8 cellular contexts compared by ENCODE assay signal in the genomic region with DNA sequence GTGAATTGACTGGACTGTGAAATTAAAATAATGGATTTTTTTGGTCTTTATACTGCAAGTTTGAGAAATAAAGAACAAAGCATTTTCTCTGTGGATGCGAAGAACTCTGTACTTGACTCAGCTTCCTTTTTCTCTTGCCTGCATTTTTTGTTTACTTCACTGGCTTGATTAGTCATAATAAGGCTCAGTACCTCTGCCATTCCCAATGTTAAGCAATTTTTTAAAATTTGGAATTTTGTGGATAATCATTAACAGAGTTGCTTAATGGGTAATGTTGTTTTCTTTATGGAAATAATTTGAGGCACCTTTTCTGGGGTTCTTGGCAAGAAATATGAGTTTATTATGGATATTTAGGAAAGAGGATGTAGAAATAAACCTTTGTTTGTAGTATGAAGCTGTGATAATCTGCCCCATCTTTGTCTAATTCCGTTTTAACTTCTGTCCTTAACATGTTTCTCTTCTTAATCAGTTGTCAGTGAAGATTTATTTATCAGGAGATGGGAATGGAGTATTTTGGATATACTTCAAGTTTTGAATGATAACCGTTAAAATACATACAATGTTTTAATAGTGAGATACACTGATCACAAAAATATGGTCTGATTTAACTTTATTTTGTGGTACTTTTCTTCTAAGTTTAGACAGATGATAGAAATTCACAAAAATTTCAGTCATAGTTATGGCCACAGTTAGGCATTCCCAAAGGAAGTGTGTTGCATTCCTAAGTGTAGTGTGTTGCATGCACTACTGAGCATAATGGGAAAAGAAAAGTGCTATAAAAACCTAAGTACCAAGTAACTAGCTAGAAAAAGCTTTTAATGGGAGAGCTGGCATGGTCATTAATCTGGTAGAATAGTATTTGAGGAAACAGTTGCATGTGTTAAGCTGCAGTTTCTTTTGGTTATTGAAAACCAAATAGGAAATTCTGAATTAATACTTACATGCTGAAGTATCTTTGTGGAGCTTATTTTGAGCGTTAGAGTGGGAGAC. TPM values are rescaled to one million over a fixed set of nuclear protein-coding genes. Genes with fewer than 3 reads are reported as not detected.
A peak's percentile ranks its signal among the peaks of the same experiment; 100 is the strongest.
DNase-seq lines count a peak whose midpoint lies in the region; ATAC-seq and TF ChIP-seq lines count a peak whose summit lies in the region.

No MANE protein-coding gene starts in this region.

- WGBS in adrenal gland, 4 donors: 29 to 33% (median 33%) methylated on average over 4 of the region's 4 CpGs

- peak; percentile 66 for ATAC-seq in omental fat pad (ENCODE audit: low FRiP score)

- peak overlapping the region in 2 of 5 donors; percentile 0 to 20 for H3K27ac ChIP-seq in adrenal gland
- peak overlapping the region in 1 of 2 donors; percentile 6 for H3K27ac ChIP-seq in uterus

- no peaks in the 10 kb centered on the region for H3K36me3 ChIP-seq in adrenal gland (replicated peaks in 1 of 2)
- no peaks in the 10 kb centered on the region for H3K36me3 ChIP-seq in uterus

- no peaks in the 10 kb centered on the region for H3K9me3 ChIP-seq in adrenal gland (replicated peaks in 1 of 3)
- H3K9me3 ChIP-seq in uterus: no peaks in the 10 kb centered on the region

- no peak for TF ChIP-seq CTCF in omental fat pad (IDR thresholded peaks at IDR 0.05)
- TF ChIP-seq CTCF in adrenal gland (IDR thresholded peaks at IDR 0.05): no peak
- no peak for TF ChIP-seq CTCF in uterus (IDR thresholded peaks at IDR 0.05)

- intact Hi-C loops in adrenal gland (cut with DNase I): no loop called here
- intact Hi-C loops in uterus (cut with DNase I; ENCODE audit: low total_unique reads): no loop called here

- H3K4me1 ChIP-seq in adrenal gland (replicated peaks in 1 of 2): peaks cover 25 to 56% of the 10 kb centered on the region in 2 donors
- peaks cover 0 to 12% of the 10 kb centered on the region in 2 donors for H3K4me1 ChIP-seq in uterus

- TF ChIP-seq POLR2A in adrenal gland (IDR thresholded peaks at IDR 0.05) (no peak), uterus (IDR thresholded peaks at IDR 0.05) (no peak)

- DNase-seq in EL: peak; percentile 68
- peak; percentile 51 for DNase-seq in NCI-H226
- peak; percentile 72 for DNase-seq in dermis blood vessel endothelial cell
- DNase-seq in omental fat pad (ENCODE audit: low spot score): no peak
- DNase-seq in adrenal gland: no peak
- no peak for DNase-seq in GM19240 (ENCODE audit: insufficient read length, low spot score)
- DNase-seq in uterus: no peak
- DNase-seq in activated CD4-positive, alpha-beta T cell treated with anti-CD3 and anti-CD28 coated beads for 4 hours: no peak

- no peak overlapping the region for H3K4me3 ChIP-seq in adrenal gland
- H3K4me3 ChIP-seq in uterus: no peak overlapping the region

- H3K27me3 ChIP-seq in adrenal gland (no peaks in the 10 kb centered on the region), uterus (no peaks in the 10 kb centered on the region)

RNA-seq across cellular contexts. Expression of gene WNK1, which starts 27.7 kb away (rescaled TPM):
- total RNA-seq in dermis blood vessel endothelial cell (74.4 and 190 TPM in 2 replicates), omental fat pad (100 to 1,000 TPM; 222 to 407 (median 322) TPM), adrenal gland (100 to 1,000 TPM; 115 to 315 (median 134) TPM), uterus (100 to 1,000 TPM in 1 of 4 donors, 10 to 100 TPM in 3; 57.1 to 208 (median 81.0) TPM)
- polyA plus RNA-seq in adrenal gland: 10 to 100 TPM; 14.2 to 88.9 (median 28.5) TPM

Comparison
In these comparisons a context has a peak if more than half of its experiments do, and no peak if none do; other contexts are left out.
1. DNase-seq: peak in EL (single experiment), NCI-H226 (single experiment) and dermis blood vessel endothelial cell (single experiment); none in omental fat pad (single experiment), adrenal gland (0 of 7), GM19240 (single experiment), uterus (0 of 2) and activated CD4-positive, alpha-beta T cell treated with anti-CD3 and anti-CD28 coated beads for 4 hours (0 of 2).